Comparison of ENCODE assay signal across 29 cellular contexts in the genomic region with DNA sequence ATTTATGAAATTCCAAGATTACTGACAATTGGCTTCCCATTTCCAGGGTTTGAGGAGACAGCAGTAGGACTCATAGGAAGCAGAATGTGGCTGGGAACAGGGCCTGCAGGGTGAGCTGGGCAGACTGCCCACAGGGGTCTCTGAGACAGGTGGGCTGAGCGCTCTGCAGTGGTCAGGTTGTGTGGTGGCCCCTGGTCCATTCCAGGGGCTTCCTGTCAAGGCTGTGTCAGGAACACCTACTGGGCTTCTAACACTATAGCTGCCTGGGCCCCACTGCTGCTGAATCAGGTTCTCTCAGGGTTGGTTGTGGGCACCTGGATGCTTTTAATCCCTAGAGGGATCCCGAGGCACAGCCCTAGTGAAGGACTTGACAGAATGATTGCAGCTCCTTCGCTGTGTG.
"Had no signal": no experiment of that assay in that cellular context is flagged by ENCODE, and none has a peak within 500 bp of the region (broad histone marks: within the 10 kb centered on the region; RNA-seq: fewer than 3 reads in every experiment).

No MANE protein-coding gene starts in this region.

- H3K27me3 ChIP-seq: ascending aorta, breast epithelium, cardiac muscle cell, colonic mucosa, esophagus muscularis mucosa, foreskin keratinocyte, gastrocnemius medialis had no signal

- H3K4me3 Mint-ChIP-seq: activated B cell treated with CpG ODN at 0.5 μM for 24 hours; activated CD8-positive, alpha-beta memory T cell treated with anti-CD3 and anti-CD28 coated beads, Interleukin-2, amount 10 ng/mL, durations not matched to agents 7 days and 5 days; activated CD8-positive, alpha-beta T cell treated with anti-CD3 and anti-CD28 coated beads for 36 hours; activated naive CD4-positive, alpha-beta T cell treated with anti-CD3 and anti-CD28 coated beads, Interleukin-2, amount 10 ng/mL, durations not matched to agents 7 days and 5 days; activated naive CD8-positive, alpha-beta T cell treated with anti-CD3 and anti-CD28 coated beads, Interleukin-2, amount 10 ng/mL, durations not matched to agents 7 days and 5 days; activated T-cell treated with anti-CD3 and anti-CD28 coated beads, Interleukin-2, amount 50 U/mL, for 24 hours; activated T-cell treated with anti-CD3 and anti-CD28 coated beads, Interleukin-2, amount 50 U/mL, for 72 hours; brain had no signal

- DNase-seq: activated B cell treated with CpG ODN at 0.5 μM for 24 hours; activated CD4-positive, alpha-beta T cell treated with anti-CD3 and anti-CD28 coated beads for 48 hours; activated CD4-positive, alpha-beta T cell treated with anti-CD3 and anti-CD28 coated beads, Interleukin-2, amount 50 U/mL, for 1 hour; activated CD4-positive, alpha-beta T cell treated with anti-CD3 and anti-CD28 coated beads, Interleukin-2, amount 50 U/mL, for 48 hours; activated CD8-positive, alpha-beta memory T cell treated with anti-CD3 and anti-CD28 coated beads, Interleukin-2, amount 10 ng/mL, durations not matched to agents 7 days and 5 days; activated CD8-positive, alpha-beta memory T cell treated with anti-CD3 and anti-CD28 coated beads, Interleukin-2, amount 50 U/mL, for 48 hours; activated CD8-positive, alpha-beta T cell treated with anti-CD3 and anti-CD28 coated beads for 36 hours; activated gamma-delta T cell; activated naive CD4-positive, alpha-beta T cell; activated naive CD4-positive, alpha-beta T cell treated with anti-CD3 and anti-CD28 coated beads, Interleukin-2, amount 10 ng/mL, durations not matched to agents 7 days and 5 days; activated naive CD8-positive, alpha-beta T cell treated with anti-CD3 and anti-CD28 coated beads, Interleukin-2, amount 10 ng/mL, durations not matched to agents 7 days and 5 days; activated T-cell treated with anti-CD3 and anti-CD28 coated beads for 4 hours; activated T-cell treated with anti-CD3 and anti-CD28 coated beads, Interleukin-2, amount 50 U/mL, for 24 hours; activated T-cell treated with anti-CD3 and anti-CD28 coated beads, Interleukin-2, amount 50 U/mL, for 72 hours; central memory CD4-positive, alpha-beta T cell; cerebellar nuclear complex; effector CD8-positive, alpha-beta T cell; foreskin keratinocyte; gastrocnemius medialis; glutamatergic neuron; T-helper 2 cell; WERI-Rb-1 had no signal

- H3K9me3 ChIP-seq: ascending aorta, breast epithelium, colonic mucosa, esophagus muscularis mucosa, gastrocnemius medialis had no signal

- H3K27ac ChIP-seq: breast epithelium, cardiac muscle cell, colonic mucosa, esophagus muscularis mucosa, foreskin keratinocyte, gastrocnemius medialis, WERI-Rb-1 had no signal

- H3K4me1 ChIP-seq: breast epithelium, colonic mucosa, esophagus muscularis mucosa, foreskin keratinocyte, gastrocnemius medialis had no signal

- H3K36me3 ChIP-seq: breast epithelium, cardiac muscle cell, colonic mucosa, gastrocnemius medialis, WERI-Rb-1 had no signal

- H3K4me3 ChIP-seq: ascending aorta, breast epithelium, cardiac muscle cell, colonic mucosa, esophagus muscularis mucosa, gastrocnemius medialis had no signal

- H3K27ac Mint-ChIP-seq: activated B cell treated with CpG ODN at 0.5 μM for 24 hours; activated CD8-positive, alpha-beta memory T cell treated with anti-CD3 and anti-CD28 coated beads, Interleukin-2, amount 10 ng/mL, durations not matched to agents 7 days and 5 days; activated CD8-positive, alpha-beta T cell treated with anti-CD3 and anti-CD28 coated beads for 36 hours; activated naive CD4-positive, alpha-beta T cell treated with anti-CD3 and anti-CD28 coated beads, Interleukin-2, amount 10 ng/mL, durations not matched to agents 7 days and 5 days; activated naive CD4-positive, alpha-beta T cell treated with anti-CD3 and anti-CD28 coated beads, Interleukin-2, amount 50 U/mL, for 72 hours; activated naive CD8-positive, alpha-beta T cell treated with anti-CD3 and anti-CD28 coated beads, Interleukin-2, amount 10 ng/mL, durations not matched to agents 7 days and 5 days; activated T-cell treated with anti-CD3 and anti-CD28 coated beads, Interleukin-2, amount 50 U/mL, for 24 hours; activated T-cell treated with anti-CD3 and anti-CD28 coated beads, Interleukin-2, amount 50 U/mL, for 72 hours; brain had no signal

- H3K27me3 Mint-ChIP-seq: activated B cell treated with CpG ODN at 0.5 μM for 24 hours; activated CD8-positive, alpha-beta memory T cell treated with anti-CD3 and anti-CD28 coated beads, Interleukin-2, amount 10 ng/mL, durations not matched to agents 7 days and 5 days; activated naive CD8-positive, alpha-beta T cell treated with anti-CD3 and anti-CD28 coated beads, Interleukin-2, amount 10 ng/mL, durations not matched to agents 7 days and 5 days had no signal

- H3K9me3 Mint-ChIP-seq: activated B cell treated with CpG ODN at 0.5 μM for 24 hours; activated CD8-positive, alpha-beta T cell treated with anti-CD3 and anti-CD28 coated beads for 36 hours; activated naive CD4-positive, alpha-beta T cell treated with anti-CD3 and anti-CD28 coated beads, Interleukin-2, amount 10 ng/mL, durations not matched to agents 7 days and 5 days; activated naive CD4-positive, alpha-beta T cell treated with anti-CD3 and anti-CD28 coated beads, Interleukin-2, amount 50 U/mL, for 72 hours; activated naive CD8-positive, alpha-beta T cell treated with anti-CD3 and anti-CD28 coated beads, Interleukin-2, amount 10 ng/mL, durations not matched to agents 7 days and 5 days; activated T-cell treated with anti-CD3 and anti-CD28 coated beads, Interleukin-2, amount 50 U/mL, for 24 hours; activated T-cell treated with anti-CD3 and anti-CD28 coated beads, Interleukin-2, amount 50 U/mL, for 72 hours had no signal

- H3K4me1 Mint-ChIP-seq: activated CD8-positive, alpha-beta memory T cell treated with anti-CD3 and anti-CD28 coated beads, Interleukin-2, amount 10 ng/mL, durations not matched to agents 7 days and 5 days; activated naive CD4-positive, alpha-beta T cell treated with anti-CD3 and anti-CD28 coated beads, Interleukin-2, amount 10 ng/mL, durations not matched to agents 7 days and 5 days; activated naive CD8-positive, alpha-beta T cell treated with anti-CD3 and anti-CD28 coated beads, Interleukin-2, amount 10 ng/mL, durations not matched to agents 7 days and 5 days had no signal

- H3K36me3 Mint-ChIP-seq: activated CD8-positive, alpha-beta memory T cell treated with anti-CD3 and anti-CD28 coated beads, Interleukin-2, amount 10 ng/mL, durations not matched to agents 7 days and 5 days; activated naive CD4-positive, alpha-beta T cell treated with anti-CD3 and anti-CD28 coated beads, Interleukin-2, amount 10 ng/mL, durations not matched to agents 7 days and 5 days; activated naive CD4-positive, alpha-beta T cell treated with anti-CD3 and anti-CD28 coated beads, Interleukin-2, amount 50 U/mL, for 72 hours had no signal
